ENCODE assay signal across 15 cellular contexts in genomic region chr12:105986779-105987686, GRCh38.
DNase-seq lines count a peak whose midpoint lies in the region; ATAC-seq and TF ChIP-seq lines count a peak whose summit lies in the region.
"Had no signal": no experiment of that assay in that cellular context is flagged by ENCODE, and none has a peak within 500 bp of the region (broad histone marks: within the 10 kb centered on the region; RNA-seq: fewer than 3 reads in every experiment).

No MANE protein-coding gene starts in this region.

- no peak overlapping the region for H3K27ac ChIP-seq in HEK293 (ENCODE audit: extremely low read depth, low read depth, low read length)
- H3K27ac ChIP-seq: parathyroid adenoma, vagina had no signal

- DNase-seq in AG08395 (ENCODE audit: low spot score) (peak; percentile 75), amniotic epithelial cell (ENCODE audit: low read depth) (peak; percentile 100), iris pigment epithelial cell (ENCODE audit: low read depth) (peak; percentile 96)
- no peak for DNase-seq in stimulated activated CD4-positive, alpha-beta T cell treated with anti-CD3 and anti-CD28 coated beads, Interleukin-2, amount 100 ng/mL, for 48 hours
- DNase-seq: activated CD4-positive, CD25-positive, alpha-beta regulatory T cell treated with anti-CD3 and anti-CD28 coated beads, Interleukin-2, amount 50 U/mL, for 72 hours; amygdala; DMS79; NCI-H187 treated with DMSO at 0.1 percent for 48 hours; NK-92 treated with Interleukin-12 subunit alpha and Interleukin-12 subunit beta, amount 100 ng/mL, for 24 hours had no signal

- CTCF ChIA-PET in HEK293 (lab: Yijun Ruan, JAX), result interaction anchor here (0.6 kb wide), 1 partner anchor 200 kb away, joined by 5 read pairs; no protein-coding TSS in a partner anchor

- ATAC-seq in HG02642 (IDR thresholded peaks at IDR 0.05; ENCODE audit: poor library complexity, unreplicated experiment), result no peak
- ATAC-seq in HG02763 (IDR thresholded peaks at IDR 0.05; ENCODE audit: unreplicated experiment), result no peak
- no peak for ATAC-seq in GM18907 (IDR thresholded peaks at IDR 0.05; ENCODE audit: unreplicated experiment)

- no peaks in the 10 kb centered on the region for H3K4me1 ChIP-seq in HEK293 (ENCODE audit: control insufficient read depth, insufficient read depth, low read length)
- H3K4me1 ChIP-seq: parathyroid adenoma, vagina had no signal

- no peak overlapping the region for H3K4me3 ChIP-seq in HEK293 (ENCODE audit: low read depth, low read length)
- H3K4me3 ChIP-seq: vagina had no signal

- POLR2A ChIA-PET in HEK293 (lab: Yijun Ruan, JAX), result no interaction called here

- H3K36me3 ChIP-seq in HEK293 (ENCODE audit: control insufficient read depth in 2 of 2, insufficient read depth in 1 of 2, low read length in 2 of 2), result no peaks in the 10 kb centered on the region
- H3K36me3 ChIP-seq: vagina had no signal

- no peak for TF ChIP-seq CTCF in HEK293 (tag by site-specific recombination; IDR thresholded peaks at IDR 0.05)

- H3K9me3 ChIP-seq in HEK293 (ENCODE audit: control insufficient read depth, insufficient read depth, low read depth, low read length), result no peaks in the 10 kb centered on the region
- H3K9me3 ChIP-seq: vagina had no signal

TF ChIP-seq in HEK293, 187 proteins besides CTCF, POLR2A, EP300 and RAD21 (continues in another document):
- TF ChIP-seq HOXC10 (CRISPR knock-in tag; IDR thresholded peaks at IDR 0.05) (no peak), GLIS2 (tag by site-specific recombination; IDR thresholded peaks at IDR 0.05) (no peak), ZNF133 (tag by site-specific recombination; IDR thresholded peaks at IDR 0.05) (no peak), ZFHX2 (tag by site-specific recombination; conservative IDR thresholded peaks at IDR 0.05) (peak; percentile 63), ZNF10 (tag by site-specific recombination; IDR thresholded peaks at IDR 0.05) (no peak), ZNF398 (tag by site-specific recombination; IDR thresholded peaks at IDR 0.05) (no peak), ZSCAN18 (tag by site-specific recombination; IDR thresholded peaks at IDR 0.05) (no peak), ZBTB10 (tag by site-specific recombination; IDR thresholded peaks at IDR 0.05) (no peak), ZNF692 (tag by site-specific recombination; IDR thresholded peaks at IDR 0.05) (0 out of 2 replicates have a peak, but pooled peaks have one; percentile 41), ZBTB48 (tag by site-specific recombination; IDR thresholded peaks at IDR 0.05) (no peak), ZNF518A (tag by site-specific recombination; conservative IDR thresholded peaks at IDR 0.05; ENCODE audit: low read depth) (0 out of 2 replicates have a peak, but pooled peaks have one; percentile 42), KLF17 (tag by site-specific recombination; IDR thresholded peaks at IDR 0.05) (no peak)

Comparison
In these comparisons a context has a peak if more than half of its experiments do, and no peak if none do; other contexts are left out.
1. DNase-seq: peak in AG08395 (single experiment), amniotic epithelial cell (single experiment) and iris pigment epithelial cell (single experiment); none in stimulated activated CD4-positive, alpha-beta T cell treated with anti-CD3 and anti-CD28 coated beads, Interleukin-2, amount 100 ng/mL, for 48 hours (0 of 2).